ENCODE assay signal across 15 cellular contexts in the genomic region with DNA sequence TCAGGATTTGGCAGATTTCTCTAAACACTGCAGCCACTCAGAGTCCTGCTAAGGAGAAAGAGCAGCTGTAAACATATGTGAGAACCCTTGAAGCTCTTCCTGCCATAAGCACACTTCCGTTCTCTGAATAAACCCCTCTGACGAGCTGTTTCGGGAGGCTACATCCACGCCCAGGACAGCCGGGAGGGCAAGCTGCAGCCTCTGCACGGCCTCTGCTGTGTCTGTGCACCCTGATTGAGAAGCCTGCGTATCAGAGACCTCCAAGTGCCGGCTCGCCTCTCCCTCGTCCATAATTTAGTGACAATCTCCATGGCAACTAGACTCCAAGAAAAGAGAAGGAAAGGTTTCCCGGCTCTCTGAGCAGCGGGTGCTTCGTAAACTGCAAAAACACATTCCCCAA.
A peak's percentile ranks its signal among the peaks of the same experiment; 100 is the strongest.
DNase-seq lines count a peak whose midpoint lies in the region; ATAC-seq and TF ChIP-seq lines count a peak whose summit lies in the region.
"Had no signal": no experiment of that assay in that cellular context is flagged by ENCODE, and none has a peak within 500 bp of the region (broad histone marks: within the 10 kb centered on the region; RNA-seq: fewer than 3 reads in every experiment).

No MANE protein-coding gene starts in this region.

- H3K4me3 Mint-ChIP-seq in nephron, result peak overlapping the region; percentile 28 to 51 (median 46)
- no peak overlapping the region for H3K4me3 Mint-ChIP-seq in activated CD4-positive, alpha-beta T cell treated with anti-CD3 and anti-CD28 coated beads for 36 hours
- H3K4me3 Mint-ChIP-seq: activated T-cell treated with anti-CD3 and anti-CD28 coated beads, Interleukin-2, amount 50 U/mL, for 72 hours had no signal

- 30 to 36% methylated on average over 13 of the region's 13 CpGs for WGBS in lower leg skin, 2 donors

- H3K27ac Mint-ChIP-seq in nephron, result peak overlapping the region; percentile 77 to 86 (median 81)
- no peak overlapping the region for H3K27ac Mint-ChIP-seq in activated CD4-positive, alpha-beta T cell treated with anti-CD3 and anti-CD28 coated beads for 36 hours
- H3K27ac Mint-ChIP-seq: activated T-cell treated with anti-CD3 and anti-CD28 coated beads, Interleukin-2, amount 50 U/mL, for 72 hours had no signal

- no peak overlapping the region for H3K27ac ChIP-seq in substantia nigra (ENCODE audit: low read depth, low read length, poor library complexity, severe bottlenecking)

- CTCF ChIA-PET in activated CD4-positive, alpha-beta T cell treated with anti-CD3 and anti-CD28 coated beads for 36 hours (lab: Charles Lee), result no interaction called here

- POLR2A ChIA-PET in activated CD4-positive, alpha-beta T cell treated with anti-CD3 and anti-CD28 coated beads for 36 hours (lab: Charles Lee), result interaction anchor here (0.7 kb wide), 1 partner anchor 921 kb away, joined by 4 read pairs; no protein-coding TSS in a partner anchor

- H3K36me3 Mint-ChIP-seq in nephron (ENCODE audit: low read depth), result no peaks in the 10 kb centered on the region
- no peaks in the 10 kb centered on the region for H3K36me3 Mint-ChIP-seq in activated CD4-positive, alpha-beta T cell treated with anti-CD3 and anti-CD28 coated beads for 36 hours (ENCODE audit: low read depth)

- H3K9me3 Mint-ChIP-seq in nephron, result peaks cover 3% of the 10 kb centered on the region
- no peaks in the 10 kb centered on the region for H3K9me3 Mint-ChIP-seq in activated CD4-positive, alpha-beta T cell treated with anti-CD3 and anti-CD28 coated beads for 36 hours (ENCODE audit: low read depth)
- H3K9me3 Mint-ChIP-seq: activated T-cell treated with anti-CD3 and anti-CD28 coated beads, Interleukin-2, amount 50 U/mL, for 72 hours had no signal

- H3K4me1 Mint-ChIP-seq in nephron, result peaks cover 33% of the 10 kb centered on the region
- H3K4me1 Mint-ChIP-seq in activated CD4-positive, alpha-beta T cell treated with anti-CD3 and anti-CD28 coated beads for 36 hours, result no peaks in the 10 kb centered on the region

- peak; percentile 69 for ATAC-seq in GM18499 (IDR thresholded peaks at IDR 0.05; ENCODE audit: insufficient read depth, unreplicated experiment)
- ATAC-seq in activated CD4-positive, alpha-beta T cell treated with anti-CD3 and anti-CD28 coated beads for 36 hours, result no peak
- ATAC-seq: activated T-cell treated with anti-CD3 and anti-CD28 coated beads, Interleukin-2, amount 50 U/mL, for 72 hours; stimulated activated naive CD8-positive, alpha-beta T cell treated with anti-CD3 and anti-CD28 coated beads, Interleukin-15, Interleukin-2, amounts not matched to agents 100 U/mL and 50 U/mL, for 24 hours had no signal

- peaks cover 12% of the 10 kb centered on the region for H3K27me3 Mint-ChIP-seq in nephron (ENCODE audit: low read depth)
- peaks cover 14% of the 10 kb centered on the region for H3K27me3 Mint-ChIP-seq in activated CD4-positive, alpha-beta T cell treated with anti-CD3 and anti-CD28 coated beads for 36 hours

- TF ChIP-seq POLR2A in lower leg skin (IDR thresholded peaks at IDR 0.05), result no peak

- DNase-seq in MV-4-11 (lab: John Stamatoyannopoulos, UW) (peak; percentile 2), SHP77 (lab: John Stamatoyannopoulos, UW) (peak; percentile 72 to 84), NCI-H2081 (lab: John Stamatoyannopoulos, UW) (no peak), substantia nigra (lab: John Stamatoyannopoulos, UW) (no peak), lower leg skin (ENCODE audit: low spot score in 2 of 2) (no peak)
- no peak for DNase-seq in activated CD4-positive, alpha-beta T cell treated with anti-CD3 and anti-CD28 coated beads for 36 hours
- DNase-seq: activated CD4-positive, alpha-beta T cell treated with anti-CD3 and anti-CD28 coated beads for 4 hours; activated T-cell treated with anti-CD3 and anti-CD28 coated beads, Interleukin-2, amount 50 U/mL, for 72 hours; AML-193; effector CD4-positive, alpha-beta T cell; foreskin fibroblast; stimulated activated naive CD8-positive, alpha-beta T cell treated with anti-CD3 and anti-CD28 coated beads, Interleukin-15, Interleukin-2, amounts not matched to agents 100 U/mL and 50 U/mL, for 24 hours had no signal

- no peak overlapping the region for H3K4me3 ChIP-seq in lower leg skin (ENCODE audit: low read depth, poor library complexity, severe bottlenecking)
- H3K4me3 ChIP-seq: HAP-1 had no signal

- intact Hi-C loops in activated CD4-positive, alpha-beta T cell treated with anti-CD3 and anti-CD28 coated beads for 36 hours (cut with DNase I, micrococcal nuclease), result no loop called here
- intact Hi-C loops in lower leg skin (cut with DNase I; ENCODE audit: low total_unique reads), result no loop called here

- TF ChIP-seq CTCF in nephron (IDR thresholded peaks at IDR 0.05; ENCODE audit: unreplicated experiment in 3 of 3), result no peak
- no peak for TF ChIP-seq CTCF in lower leg skin (IDR thresholded peaks at IDR 0.05)

Comparison
In these comparisons a context has a peak if more than half of its experiments do, and no peak if none do; other contexts are left out.
1. DNase-seq: peak in MV-4-11 (single experiment) and SHP77 (2 of 2); none in activated CD4-positive, alpha-beta T cell treated with anti-CD3 and anti-CD28 coated beads for 36 hours (single experiment), NCI-H2081 (0 of 2), substantia nigra (0 of 49) and lower leg skin (0 of 2).